Comparison of ENCODE assay signal across 18 cellular contexts in the genomic region with DNA sequence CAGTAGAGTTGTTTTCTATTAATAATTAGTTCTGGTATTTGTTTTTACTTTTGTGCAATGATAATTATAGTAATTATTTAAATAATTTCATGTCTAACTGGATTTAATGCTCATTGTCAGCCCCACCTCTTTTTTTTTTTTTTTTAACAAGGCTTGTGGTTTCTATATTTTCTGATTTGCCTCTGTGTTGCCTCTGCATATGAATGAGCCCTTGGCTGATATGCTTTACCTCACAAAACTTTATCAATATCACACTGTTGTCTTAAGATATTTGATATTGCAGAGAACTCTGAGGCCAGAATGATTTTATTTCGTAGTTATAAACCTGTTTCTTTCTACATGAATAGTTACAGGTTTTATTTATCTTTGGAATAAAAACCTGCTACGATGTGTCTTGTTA.
"Had no signal": no experiment of that assay in that cellular context is flagged by ENCODE, and none has a peak within 500 bp of the region (broad histone marks: within the 10 kb centered on the region; RNA-seq: fewer than 3 reads in every experiment).

No MANE protein-coding gene starts in this region.

- H3K9me3 Mint-ChIP-seq: activated T-cell treated with anti-CD3 and anti-CD28 coated beads, Interleukin-2, amount 50 U/mL, for 72 hours; natural killer cell treated with Interleukin-12 subunit alpha and Interleukin-12 subunit beta and Interleukin-15 and Interleukin-18, amount 100 ng/mL, for 72 hours had no signal

- H3K4me1 ChIP-seq: esophagus squamous epithelium, right atrium auricular region, testis, transverse colon had no signal

- H3K4me3 ChIP-seq: body of pancreas, esophagus squamous epithelium, mucosa of descending colon, right atrium auricular region, testis, transverse colon had no signal

- H3K36me3 ChIP-seq: esophagus squamous epithelium, right atrium auricular region, transverse colon had no signal

- H3K27me3 ChIP-seq: body of pancreas, esophagus squamous epithelium, right atrium auricular region, testis, transverse colon had no signal

- H3K27ac ChIP-seq: body of pancreas, epithelial cell of prostate, esophagus squamous epithelium, right atrium auricular region, testis, transverse colon had no signal

- H3K36me3 Mint-ChIP-seq: natural killer cell treated with Interleukin-12 subunit alpha and Interleukin-12 subunit beta and Interleukin-15 and Interleukin-18, amount 100 ng/mL, for 72 hours had no signal

- H3K9me3 ChIP-seq: body of pancreas, esophagus squamous epithelium, mucosa of descending colon, right atrium auricular region, testis, transverse colon had no signal

- ATAC-seq: activated CD4-positive, alpha-beta T cell treated with anti-CD3 and anti-CD28 coated beads for 36 hours; activated T-cell treated with anti-CD3 and anti-CD28 coated beads, Interleukin-2, amount 50 U/mL, for 72 hours; body of pancreas; left ventricle myocardium superior; mucosa of descending colon; natural killer cell treated with Interleukin-12 subunit alpha and Interleukin-12 subunit beta and Interleukin-15 and Interleukin-18, amount 100 ng/mL, for 72 hours had no signal

- DNase-seq: activated CD4-positive, alpha-beta T cell treated with anti-CD3 and anti-CD28 coated beads for 36 hours; activated CD4-positive, CD25-positive, alpha-beta regulatory T cell; activated naive CD4-positive, alpha-beta T cell; activated T-cell treated with anti-CD3 and anti-CD28 coated beads for 4 hours; activated T-cell treated with anti-CD3 and anti-CD28 coated beads, Interleukin-2, amount 50 U/mL, for 72 hours; anterior cingulate cortex; body of pancreas; effector CD8-positive, alpha-beta T cell; esophagus squamous epithelium; left ventricle myocardium superior; mucosa of descending colon; stimulated activated naive CD4-positive, alpha-beta T cell treated with Interleukin-2 at 50 U/mL for 16 hours; testis; transverse colon had no signal

- H3K27me3 Mint-ChIP-seq: activated CD4-positive, alpha-beta T cell treated with anti-CD3 and anti-CD28 coated beads for 36 hours; activated naive CD8-positive, alpha-beta T cell had no signal

- H3K4me3 Mint-ChIP-seq: activated CD4-positive, alpha-beta T cell treated with anti-CD3 and anti-CD28 coated beads for 36 hours; activated naive CD8-positive, alpha-beta T cell had no signal

- H3K27ac Mint-ChIP-seq: activated CD4-positive, alpha-beta T cell treated with anti-CD3 and anti-CD28 coated beads for 36 hours; activated naive CD8-positive, alpha-beta T cell; natural killer cell treated with Interleukin-12 subunit alpha and Interleukin-12 subunit beta and Interleukin-15 and Interleukin-18, amount 100 ng/mL, for 72 hours had no signal
